ENCODE assay signal across 29 cellular contexts in the genomic region with DNA sequence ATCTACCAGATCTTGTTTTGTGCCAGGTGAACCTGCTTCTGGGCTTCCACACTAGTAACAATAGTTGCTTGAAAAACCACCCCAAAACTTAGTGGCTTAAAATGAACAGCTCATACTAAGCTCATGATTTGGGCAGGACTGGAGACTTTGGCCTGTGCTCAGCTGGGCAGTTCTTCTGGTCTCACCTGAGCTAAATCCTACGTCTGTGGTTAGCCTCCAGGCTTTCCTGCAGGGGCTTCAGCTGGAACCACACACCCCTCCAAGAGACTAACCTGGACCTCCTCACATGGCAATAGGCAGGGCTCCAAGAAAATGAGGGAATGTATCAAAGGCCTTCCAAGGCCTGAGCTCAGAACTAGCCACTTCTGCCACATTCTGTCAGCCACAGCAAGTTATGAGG.
"Had no signal": no experiment of that assay in that cellular context is flagged by ENCODE, and none has a peak within 500 bp of the region (broad histone marks: within the 10 kb centered on the region; RNA-seq: fewer than 3 reads in every experiment).

No MANE protein-coding gene starts in this region.

- H3K27me3 ChIP-seq: colonic mucosa, foreskin keratinocyte, gastrocnemius medialis had no signal

- H3K4me3 Mint-ChIP-seq: dendritic cell treated with granulocyte-macrophage colony-stimulating factor and Interleukin-4, amounts not matched to agents 40 ng/mL and 50 ng/mL, for 4 days; effector memory CD8-positive, alpha-beta T cell; endodermal cell had no signal

- H3K27ac Mint-ChIP-seq: dendritic cell treated with granulocyte-macrophage colony-stimulating factor and Interleukin-4, amounts not matched to agents 40 ng/mL and 50 ng/mL, for 4 days; effector memory CD8-positive, alpha-beta T cell; endodermal cell had no signal

- H3K36me3 ChIP-seq: colonic mucosa, esophagus muscularis mucosa, esophagus squamous epithelium, gastrocnemius medialis, gastroesophageal sphincter, heart left ventricle, heart right ventricle had no signal

- H3K4me1 ChIP-seq: colonic mucosa, esophagus muscularis mucosa, esophagus squamous epithelium, foreskin keratinocyte, gastrocnemius medialis, gastroesophageal sphincter, heart left ventricle, heart right ventricle had no signal

- H3K27me3 Mint-ChIP-seq: dendritic cell treated with granulocyte-macrophage colony-stimulating factor and Interleukin-4, amounts not matched to agents 40 ng/mL and 50 ng/mL, for 4 days had no signal

- H3K4me3 ChIP-seq: colonic mucosa, coronary artery, dorsolateral prefrontal cortex, esophagus muscularis mucosa, esophagus squamous epithelium, gastrocnemius medialis, gastroesophageal sphincter, heart left ventricle, heart right ventricle had no signal

- H3K9me3 ChIP-seq: colonic mucosa, gastrocnemius medialis had no signal

- H3K4me1 Mint-ChIP-seq: endodermal cell had no signal

- ATAC-seq: effector memory CD8-positive, alpha-beta T cell; esophagus mucosa; foreskin keratinocyte; gastrocnemius medialis; gastroesophageal sphincter; heart left ventricle; heart right ventricle had no signal

- H3K27ac ChIP-seq: colonic mucosa, coronary artery, dorsolateral prefrontal cortex, epithelial cell of prostate, esophagus muscularis mucosa, esophagus squamous epithelium, foreskin keratinocyte, gastrocnemius medialis, gastroesophageal sphincter, heart left ventricle, heart right ventricle had no signal

- DNase-seq: colonic mucosa; cortex of kidney; dermis blood vessel endothelial cell; dorsolateral prefrontal cortex; effector CD4-positive, alpha-beta T cell; effector CD8-positive, alpha-beta T cell; effector memory CD4-positive, alpha-beta T cell; effector memory CD8-positive, alpha-beta T cell; endodermal cell; erythroblast; esophagus squamous epithelium; foreskin fibroblast; foreskin keratinocyte; foreskin melanocyte; gastrocnemius medialis; glutamatergic neuron; head of caudate nucleus; heart left ventricle; heart right ventricle had no signal

- FAIRE-seq: colon, endometrium, endothelial cell of umbilical vein, frontal cortex had no signal
